22 cellular contexts compared by ENCODE assay signal in the genomic region with DNA sequence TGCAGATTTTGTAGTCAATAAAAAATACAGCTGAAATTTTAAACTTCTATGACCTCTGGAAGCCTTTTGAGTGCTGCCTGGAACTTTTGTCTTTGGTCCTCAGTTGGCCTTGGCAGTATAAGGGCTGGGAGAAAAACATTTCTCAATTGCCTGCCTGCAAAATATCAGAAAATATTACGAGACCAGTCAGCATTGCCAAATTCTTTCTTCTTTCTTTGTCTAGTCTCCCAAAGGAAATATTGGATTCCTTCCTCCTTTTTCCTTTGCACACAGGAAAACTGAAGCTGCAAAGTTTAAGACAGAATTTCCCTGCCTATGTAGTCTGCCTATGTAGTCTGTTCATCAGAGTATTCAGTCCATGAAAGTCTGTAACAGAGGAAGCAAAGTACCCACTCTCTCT.
DNase-seq lines count a peak whose midpoint lies in the region; ATAC-seq, FAIRE-seq and TF ChIP-seq lines count a peak whose summit lies in the region.
"Had no signal": no experiment of that assay in that cellular context is flagged by ENCODE, and none has a peak within 500 bp of the region (broad histone marks: within the 10 kb centered on the region; RNA-seq: fewer than 3 reads in every experiment).

No MANE protein-coding gene starts in this region.

- FAIRE-seq in endothelial cell of umbilical vein (lab: Jason Lieb, UNC), result peak; percentile 31
- FAIRE-seq: D721Med, H54 had no signal

- 37 to 48% methylated on average over 1 of the region's 1 CpG for WGBS in GM23248 (ENCODE audit: low coverage in 1 of 2, low lambda C conversion rate in 2 of 2, missing lambda C conversion rate in 2 of 2), 2 experiments

- H3K9me3 Mint-ChIP-seq in CD8-positive, alpha-beta memory T cell, result peaks cover 3 to 12% (median 3%) of the 10 kb centered on the region in 5 donors
- H3K9me3 Mint-ChIP-seq in activated CD4-positive, alpha-beta memory T cell treated with anti-CD3 and anti-CD28 coated beads, Interleukin-2, amount 10 ng/mL, durations not matched to agents 7 days and 5 days, result peaks cover 8% of the 10 kb centered on the region

- POLR2A ChIA-PET in endothelial cell of umbilical vein (lab: Charles Lee), result no interaction called here
- POLR2A ChIA-PET in CD8-positive, alpha-beta memory T cell (lab: Charles Lee), result no interaction called here
- POLR2A ChIA-PET in activated CD4-positive, alpha-beta memory T cell treated with anti-CD3 and anti-CD28 coated beads, Interleukin-2, amount 10 ng/mL, durations not matched to agents 7 days and 5 days (lab: Charles Lee), result no interaction called here

- H3K9ac ChIP-seq in GM23248 (no peak overlapping the region), endothelial cell of umbilical vein (replicated peaks; ENCODE audit: extremely low read depth, insufficient read depth, low read length) (no peak overlapping the region)

- H3K27ac Mint-ChIP-seq in CD8-positive, alpha-beta memory T cell, result no peak overlapping the region
- H3K27ac Mint-ChIP-seq in activated CD4-positive, alpha-beta memory T cell treated with anti-CD3 and anti-CD28 coated beads, Interleukin-2, amount 10 ng/mL, durations not matched to agents 7 days and 5 days, result no peak overlapping the region
- H3K27ac Mint-ChIP-seq: B cell, CD14-positive monocyte had no signal

- CTCF ChIA-PET in endothelial cell of umbilical vein (lab: Charles Lee), result interaction anchor here (0.9 kb wide), 1 partner anchor 38 kb away, joined by 3 read pairs; no protein-coding TSS in a partner anchor
- CTCF ChIA-PET in CD8-positive, alpha-beta memory T cell (lab: Charles Lee), result no interaction called here
- CTCF ChIA-PET in activated CD4-positive, alpha-beta memory T cell treated with anti-CD3 and anti-CD28 coated beads, Interleukin-2, amount 10 ng/mL, durations not matched to agents 7 days and 5 days (lab: Charles Lee), result no interaction called here

- no peak overlapping the region for H3K4me3 Mint-ChIP-seq in CD8-positive, alpha-beta memory T cell
- no peak overlapping the region for H3K4me3 Mint-ChIP-seq in activated CD4-positive, alpha-beta memory T cell treated with anti-CD3 and anti-CD28 coated beads, Interleukin-2, amount 10 ng/mL, durations not matched to agents 7 days and 5 days
- H3K4me3 Mint-ChIP-seq: B cell, CD14-positive monocyte had no signal

- H3K4me1 ChIP-seq in GM23248 (ENCODE audit: insufficient read depth) (no peaks in the 10 kb centered on the region), endothelial cell of umbilical vein (ENCODE audit: control insufficient read depth, extremely low read depth, insufficient read depth, low read length) (no peaks in the 10 kb centered on the region), left ventricle myocardium inferior (peaks cover 35% of the 10 kb centered on the region)
- H3K4me1 ChIP-seq in CD8-positive, alpha-beta memory T cell (ENCODE audit: insufficient read depth, low read length), result no peaks in the 10 kb centered on the region
- H3K4me1 ChIP-seq: SJSA1 had no signal

- H3K36me3 ChIP-seq in GM23248 (ENCODE audit: low read depth), result no peaks in the 10 kb centered on the region
- no peaks in the 10 kb centered on the region for H3K36me3 ChIP-seq in endothelial cell of umbilical vein (ENCODE audit: control insufficient read depth in 2 of 2, extremely low read depth in 1 of 2, insufficient read depth in 2 of 2, low read length in 2 of 2)
- H3K36me3 ChIP-seq in left ventricle myocardium inferior, result no peaks in the 10 kb centered on the region
- no peaks in the 10 kb centered on the region for H3K36me3 ChIP-seq in CD8-positive, alpha-beta memory T cell (ENCODE audit: insufficient read depth, low read length)
- H3K36me3 ChIP-seq: SJSA1 had no signal

- H2AFZ ChIP-seq in GM23248 (no peak overlapping the region; the same call in 1 of the 2 replicates), endothelial cell of umbilical vein (ENCODE audit: low read depth, low read length) (no peak overlapping the region)

- TF ChIP-seq CTCF in endothelial cell of umbilical vein (IDR thresholded peaks at IDR 0.05; ENCODE audit: extremely low read depth in 1 of 2, insufficient read depth in 1 of 2, low read depth in 1 of 2, low read length in 2 of 2) (no peak), left ventricle myocardium inferior (IDR thresholded peaks at IDR 0.05; ENCODE audit: borderline replicate concordance) (no peak)

- H3K9me2 ChIP-seq in GM23248 (ENCODE audit: insufficient read depth), result no peaks in the 10 kb centered on the region

- no peak overlapping the region for H3K27ac ChIP-seq in GM23248
- H3K27ac ChIP-seq in endothelial cell of umbilical vein (ENCODE audit: insufficient read depth, low read depth, low read length), result no peak overlapping the region
- peak overlapping the region; percentile 20 for H3K27ac ChIP-seq in left ventricle myocardium inferior (replicated peaks)
- H3K27ac ChIP-seq in CD8-positive, alpha-beta memory T cell (ENCODE audit: low read depth, low read length), result no peak overlapping the region
- H3K27ac ChIP-seq: SJSA1 had no signal

- H3K9me3 ChIP-seq in GM23248 (ENCODE audit: low read depth) (no peaks in the 10 kb centered on the region), endothelial cell of umbilical vein (replicated peaks; ENCODE audit: control insufficient read depth, insufficient read depth, low read length) (no peaks in the 10 kb centered on the region), left ventricle myocardium inferior (replicated peaks) (no peaks in the 10 kb centered on the region)
- H3K9me3 ChIP-seq in CD8-positive, alpha-beta memory T cell (ENCODE audit: low read length), result no peaks in the 10 kb centered on the region
- H3K9me3 ChIP-seq: SJSA1 had no signal

- no peaks in the 10 kb centered on the region for H3K27me3 ChIP-seq in GM23248 (replicated peaks; ENCODE audit: insufficient read depth)
- no peaks in the 10 kb centered on the region for H3K27me3 ChIP-seq in endothelial cell of umbilical vein (ENCODE audit: control insufficient read depth in 2 of 2, insufficient read depth in 2 of 2, low read length in 2 of 2)
- H3K27me3 ChIP-seq in left ventricle myocardium inferior (ENCODE audit: low read depth), result no peaks in the 10 kb centered on the region
- H3K27me3 ChIP-seq in CD8-positive, alpha-beta memory T cell (ENCODE audit: insufficient read depth, low read length, poor library complexity, severe bottlenecking), result no peaks in the 10 kb centered on the region
- H3K27me3 ChIP-seq: SJSA1 had no signal

- H3K79me2 ChIP-seq in GM23248 (ENCODE audit: insufficient read depth) (no peaks in the 10 kb centered on the region), endothelial cell of umbilical vein (ENCODE audit: control insufficient read depth, insufficient read depth, low read length) (no peaks in the 10 kb centered on the region)

- H3K4me3 ChIP-seq in GM23248, result no peak overlapping the region
- no peak overlapping the region for H3K4me3 ChIP-seq in endothelial cell of umbilical vein (replicated peaks in 1 of 3; ENCODE audit: insufficient read depth in 1 of 3, low read depth in 1 of 3, low read length in 3 of 3)
- H3K4me3 ChIP-seq in left ventricle myocardium inferior, result no peak overlapping the region
- no peak overlapping the region for H3K4me3 ChIP-seq in CD8-positive, alpha-beta memory T cell (ENCODE audit: low read length)
- H3K4me3 ChIP-seq: SJSA1 had no signal

- no TSS peak for BruUV-seq in endothelial cell of umbilical vein (replicated peaks; lab: Mats Ljungman, UMichigan)

- intact Hi-C loops in endothelial cell of umbilical vein (cut with micrococcal nuclease), result no loop called here
- intact Hi-C loops in left ventricle myocardium inferior (cut with micrococcal nuclease), result no loop called here
- intact Hi-C loops in sciatic nerve (cut with DNase I), result no loop called here

- no peaks in the 10 kb centered on the region for H4K20me1 ChIP-seq in GM23248 (ENCODE audit: insufficient read depth)
- H4K20me1 ChIP-seq in endothelial cell of umbilical vein (replicated peaks; ENCODE audit: control insufficient read depth, extremely low read depth, insufficient read depth, low read length), result no peaks in the 10 kb centered on the region

- DNase-seq in GM23248 (peak; percentile 2), endothelial cell of umbilical vein (ENCODE audit: low read depth, low spot score) (peak; percentile 2), left ventricle myocardium inferior (no peak), sciatic nerve (ENCODE audit: low spot score) (no peak)
- DNase-seq in CD8-positive, alpha-beta memory T cell, result no peak
- no peak for DNase-seq in activated CD4-positive, alpha-beta memory T cell treated with anti-CD3 and anti-CD28 coated beads, Interleukin-2, amount 10 ng/mL, durations not matched to agents 7 days and 5 days
- DNase-seq in activated effector memory CD4-positive, alpha-beta T cell treated with anti-CD3 and anti-CD28 coated beads, Interleukin-2, amount 50 U/mL, for 16 hours, result no peak
- DNase-seq: DMS53; GDM1; Karpas-422; MV-4-11; NCI-H1105 treated with DMSO at 0.1 percent for 48 hours; NCI-H2029 treated with DMSO at 0.1 percent for 48 hours; NCI-H226; NCI-H524; NCI-H774; NK-92 treated with Interleukin-12 subunit alpha and Interleukin-12 subunit beta, amount 100 ng/mL, for 24 hours had no signal

- dilution Hi-C loops in endothelial cell of umbilical vein (cut with MboI; ENCODE audit: extremely low pct_ligation_motif_present, low sequenced_read_pairs), result no loop called here

- in situ Hi-C loops in GM23248 (cut with MboI), result no loop called here

- no peak for TF ChIP-seq POLR2A in endothelial cell of umbilical vein (IDR thresholded peaks at IDR 0.05; ENCODE audit: low read depth, low read length)

- peak; percentile 87 for ATAC-seq in sciatic nerve

- H3K36me3 Mint-ChIP-seq in CD8-positive, alpha-beta memory T cell, result no peaks in the 10 kb centered on the region
- no peaks in the 10 kb centered on the region for H3K36me3 Mint-ChIP-seq in activated CD4-positive, alpha-beta memory T cell treated with anti-CD3 and anti-CD28 coated beads, Interleukin-2, amount 10 ng/mL, durations not matched to agents 7 days and 5 days (ENCODE audit: low read depth)
- H3K36me3 Mint-ChIP-seq: CD14-positive monocyte had no signal

- H3F3A ChIP-seq in GM23248 (ENCODE audit: insufficient read depth), result no peaks in the 10 kb centered on the region

- H3K4me1 Mint-ChIP-seq in CD8-positive, alpha-beta memory T cell, result no peaks in the 10 kb centered on the region
- H3K4me1 Mint-ChIP-seq in activated CD4-positive, alpha-beta memory T cell treated with anti-CD3 and anti-CD28 coated beads, Interleukin-2, amount 10 ng/mL, durations not matched to agents 7 days and 5 days, result no peaks in the 10 kb centered on the region
- H3K4me1 Mint-ChIP-seq: B cell, CD14-positive monocyte had no signal

- H3K27me3 Mint-ChIP-seq in CD8-positive, alpha-beta memory T cell, result peaks cover 0 to 2% of the 10 kb centered on the region in 2 donors
- no peaks in the 10 kb centered on the region for H3K27me3 Mint-ChIP-seq in activated CD4-positive, alpha-beta memory T cell treated with anti-CD3 and anti-CD28 coated beads, Interleukin-2, amount 10 ng/mL, durations not matched to agents 7 days and 5 days
- H3K27me3 Mint-ChIP-seq: B cell had no signal

- H3K9me1 ChIP-seq in endothelial cell of umbilical vein (replicated peaks; ENCODE audit: control insufficient read depth, extremely low read depth, insufficient read depth, low read length), result no peaks in the 10 kb centered on the region

- H3K4me2 ChIP-seq in GM23248 (ENCODE audit: unreplicated experiment) (no peak overlapping the region), endothelial cell of umbilical vein (ENCODE audit: insufficient read depth, low read length) (no peak overlapping the region)

TF ChIP-seq in endothelial cell of umbilical vein, 7 proteins besides CTCF, POLR2A, EP300 and RAD21 (continues in another document):
- no peak for TF ChIP-seq JUN (IDR thresholded peaks at IDR 0.05; ENCODE audit: borderline replicate concordance, insufficient read depth, insufficient read length, low read depth)

Comparison
In these comparisons a context has a peak if more than half of its experiments do, and no peak if none do; other contexts are left out.
1. DNase-seq: peak in GM23248 (single experiment) and endothelial cell of umbilical vein (single experiment); none in left ventricle myocardium inferior (single experiment), sciatic nerve (single experiment), CD8-positive, alpha-beta memory T cell (0 of 5), activated CD4-positive, alpha-beta memory T cell treated with anti-CD3 and anti-CD28 coated beads, Interleukin-2, amount 10 ng/mL, durations not matched to agents 7 days and 5 days (single experiment) and activated effector memory CD4-positive, alpha-beta T cell treated with anti-CD3 and anti-CD28 coated beads, Interleukin-2, amount 50 U/mL, for 16 hours (single experiment).